In the genomic region with DNA sequence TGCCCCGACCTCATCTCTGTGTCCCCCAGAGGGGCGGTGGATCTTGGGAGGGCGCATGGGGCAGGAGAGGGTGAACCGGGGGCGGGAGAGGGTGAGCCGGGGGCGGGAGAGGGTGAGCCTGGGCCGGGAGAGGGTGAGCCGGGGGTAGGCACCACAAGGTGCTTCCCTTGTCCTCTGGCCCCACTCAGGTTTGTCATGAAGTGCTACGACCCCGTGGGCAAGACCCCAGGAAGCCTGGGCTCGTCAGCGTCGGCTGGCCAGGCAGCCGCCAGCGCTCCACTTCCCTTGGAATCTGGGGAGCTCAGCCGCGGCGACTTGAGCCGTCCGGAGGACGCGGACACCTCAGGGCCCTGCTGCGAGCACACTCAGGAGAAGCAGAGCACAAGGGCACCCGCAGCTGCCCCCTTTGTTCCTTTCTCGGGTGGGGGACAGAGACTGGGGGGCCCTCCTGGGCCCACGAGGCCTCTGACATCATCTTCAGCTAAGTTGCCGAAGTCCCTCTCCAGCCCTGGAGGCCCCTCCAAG, we compare ENCODE assay signal across 2 cellular contexts.
TF ChIP-seq lines count a peak whose summit lies in the region.

No MANE protein-coding gene starts in this region.

TF ChIP-seq in HEK293, 187 proteins besides CTCF, POLR2A, EP300 and RAD21:
- TF ChIP-seq ZFP37 (tag by site-specific recombination; IDR thresholded peaks at IDR 0.05) = no peak
- no peak for TF ChIP-seq GLI4 (tag by site-specific recombination; IDR thresholded peaks at IDR 0.05)
- no peak for TF ChIP-seq ZNF548 (tag by site-specific recombination; IDR thresholded peaks at IDR 0.05)
- TF ChIP-seq ZNF155 (tag by site-specific recombination; IDR thresholded peaks at IDR 0.05) = no peak
- TF ChIP-seq TRIM28 (IDR thresholded peaks at IDR 0.05; ENCODE audit: borderline replicate concordance, low read length) = no peak
- TF ChIP-seq GFI1B (tag by site-specific recombination; IDR thresholded peaks at IDR 0.05) = no peak
- no peak for TF ChIP-seq PRDM1 (tag by site-specific recombination; IDR thresholded peaks at IDR 0.05)
- TF ChIP-seq ZNF391 (tag by site-specific recombination; IDR thresholded peaks at IDR 0.05; ENCODE audit: borderline replicate concordance, low read depth) = no peak
- TF ChIP-seq ZBTB7A (tag by site-specific recombination; IDR thresholded peaks at IDR 0.05; ENCODE audit: low read depth) = no peak
- peak; percentile 39; the same call in 1 of the 2 replicates for TF ChIP-seq EGR2 (tag by site-specific recombination; IDR thresholded peaks at IDR 0.05; ENCODE audit: low read depth)
- no peak for TF ChIP-seq WT1 (tag by site-specific recombination; IDR thresholded peaks at IDR 0.05)
- TF ChIP-seq ZFHX2 (tag by site-specific recombination; conservative IDR thresholded peaks at IDR 0.05) = peak; percentile 28; the same call in 1 of the 2 replicates
- no peak for TF ChIP-seq ZNF621 (tag by site-specific recombination; IDR thresholded peaks at IDR 0.05)

TF ChIP-seq in H1, 55 proteins besides CTCF, POLR2A, EP300 and RAD21:
- TF ChIP-seq TBP (IDR thresholded peaks at IDR 0.05; ENCODE audit: low read depth, low read length) (no peak), POU5F1 (IDR thresholded peaks at IDR 0.05; ENCODE audit: low read depth, low read length) (no peak), SP4 (IDR thresholded peaks at IDR 0.05; ENCODE audit: low read length) (no peak), KDM5A (IDR thresholded peaks at IDR 0.05; ENCODE audit: low read length) (no peak)
